8 cellular contexts compared by ENCODE assay signal in the genomic region with DNA sequence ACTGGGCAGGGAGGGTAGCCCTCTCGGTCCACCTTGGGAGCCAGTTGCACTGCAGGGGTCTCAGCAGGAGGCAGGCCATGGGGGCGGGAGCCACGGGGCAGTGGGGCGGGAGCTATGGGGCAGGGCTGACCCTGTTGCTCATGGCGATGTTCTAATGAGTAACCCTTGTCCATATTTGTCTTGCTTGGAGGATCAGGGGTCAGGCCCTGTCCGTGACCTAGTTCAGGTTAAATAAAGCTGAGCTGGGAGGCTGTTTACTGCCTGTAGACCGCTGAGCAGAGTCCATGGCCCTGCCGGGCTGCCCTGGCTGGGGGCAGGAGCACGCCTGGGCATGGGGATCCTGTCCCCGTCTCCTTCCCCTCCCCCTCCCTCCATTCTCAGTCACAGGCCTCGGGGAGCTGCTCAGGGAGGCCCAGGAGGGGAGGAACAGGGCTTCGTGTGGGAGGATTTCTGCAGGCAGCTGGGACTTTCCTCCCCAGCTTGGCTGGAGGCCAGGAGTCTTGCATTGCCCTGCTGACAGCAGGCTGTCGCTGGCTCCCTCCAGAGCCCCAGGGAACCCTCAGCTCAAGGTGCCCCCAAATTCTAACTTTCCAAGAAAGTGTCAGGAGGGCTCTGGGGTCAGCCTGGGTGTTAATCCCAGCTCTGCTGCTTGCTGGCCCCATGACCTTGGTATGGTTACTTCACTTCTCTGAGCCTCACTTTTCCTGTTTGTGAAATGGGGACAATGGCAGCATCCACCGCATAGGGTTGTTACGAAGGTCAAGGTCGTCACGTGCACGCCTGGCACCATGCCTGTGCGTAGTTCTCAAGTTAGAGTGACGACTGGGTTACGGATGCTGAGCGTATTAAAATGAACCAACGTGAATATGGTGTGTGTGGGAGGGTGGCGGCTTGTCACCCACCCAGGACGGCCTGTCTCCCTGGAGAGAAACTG.
DNase-seq lines count a peak whose midpoint lies in the region; ATAC-seq lines count a peak whose summit lies in the region.

No MANE protein-coding gene starts in this region.

- intact Hi-C loops in head of caudate nucleus (cut with DNase I), result loop anchor here (5.0 kb wide), 1 partner anchor 41 kb away; no protein-coding TSS in a partner anchor

- ATAC-seq in HG03280 (IDR thresholded peaks at IDR 0.05; ENCODE audit: unreplicated experiment) (no peak), GM18907 (IDR thresholded peaks at IDR 0.05; ENCODE audit: unreplicated experiment) (no peak)

- peak; percentile 67 for DNase-seq in activated naive CD4-positive, alpha-beta T cell treated with Interleukin-2 at 50 U/mL for 16 hours
- DNase-seq in activated naive CD4-positive, alpha-beta T cell (lab: John Stamatoyannopoulos, UW), result no peak
- DNase-seq in activated CD4-positive, alpha-beta T cell treated with anti-CD3 and anti-CD28 coated beads, Interleukin-2, amount 50 U/mL, for 4 hours, result peak; percentile 23 to 26
- peak in 41 of 42 donors; percentile 41 to 89 (median 68) for DNase-seq in head of caudate nucleus
- peak; percentile 45 to 53 for DNase-seq in stimulated activated CD4-positive, alpha-beta T cell treated with anti-CD3 and anti-CD28 coated beads, Interleukin-15, amount 100 ng/mL, for 48 hours (ENCODE audit: low read depth in 2 of 2)
- DNase-seq in DMS53 treated with DMSO at 0.1 percent for 48 hours (lab: John Stamatoyannopoulos, UW; ENCODE audit: unreplicated experiment), result no peak

Comparison
In these comparisons a context has a peak if more than half of its experiments do, and no peak if none do; other contexts are left out.
1. DNase-seq: peak in activated naive CD4-positive, alpha-beta T cell treated with Interleukin-2 at 50 U/mL for 16 hours (single experiment), activated CD4-positive, alpha-beta T cell treated with anti-CD3 and anti-CD28 coated beads, Interleukin-2, amount 50 U/mL, for 4 hours (2 of 2), head of caudate nucleus (41 of 42) and stimulated activated CD4-positive, alpha-beta T cell treated with anti-CD3 and anti-CD28 coated beads, Interleukin-15, amount 100 ng/mL, for 48 hours (2 of 2); none in activated naive CD4-positive, alpha-beta T cell (0 of 4) and DMS53 treated with DMSO at 0.1 percent for 48 hours (single experiment).